Comparison of ENCODE assay signal across 3 cellular contexts in the genomic region with DNA sequence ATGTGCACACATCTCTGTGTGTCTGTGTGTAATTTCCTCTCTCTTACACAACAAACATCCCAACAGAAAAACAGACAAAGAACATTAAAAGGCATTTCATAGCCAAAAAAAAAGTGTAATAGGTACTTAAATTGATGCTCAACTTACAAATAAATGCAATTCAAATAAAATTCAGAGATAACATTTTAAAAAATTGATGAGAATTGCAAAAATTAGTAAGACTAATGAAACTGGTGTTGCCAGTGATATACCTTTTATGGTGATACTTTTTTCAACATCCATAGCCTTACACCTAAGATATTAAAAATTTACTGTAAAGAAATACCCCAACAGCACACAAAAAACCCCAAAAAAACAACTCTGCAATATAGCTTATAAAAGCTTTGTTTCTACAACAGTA.
A peak's percentile ranks its signal among the peaks of the same experiment; 100 is the strongest.
TF ChIP-seq lines count a peak whose summit lies in the region.

No MANE protein-coding gene starts in this region.

TF ChIP-seq in A549, 52 proteins besides CTCF, POLR2A, EP300 and RAD21:
- TF ChIP-seq ZNF302 (CRISPR knock-in tag; IDR thresholded peaks at IDR 0.05): no peak
- TF ChIP-seq NPAS2 (CRISPR knock-in tag; IDR thresholded peaks at IDR 0.05; ENCODE audit: borderline replicate concordance): no peak
- no peak for TF ChIP-seq SREBF2 (IDR thresholded peaks at IDR 0.05)
- TF ChIP-seq MAFK (IDR thresholded peaks at IDR 0.05; ENCODE audit: partially characterized antibody): peak; percentile 4
- TF ChIP-seq FOSL2 (IDR thresholded peaks at IDR 0.05): no peak
- TF ChIP-seq FOSL2 (CRISPR knock-in tag; IDR thresholded peaks at IDR 0.05): no peak
- no peak for TF ChIP-seq SMC3 (IDR thresholded peaks at IDR 0.05)
- TF ChIP-seq GATA3 (IDR thresholded peaks at IDR 0.05; ENCODE audit: borderline replicate concordance): no peak
- TF ChIP-seq CHD2 (IDR thresholded peaks at IDR 0.05; ENCODE audit: low read length, partially characterized antibody): no peak

TF ChIP-seq in IMR-90, 13 proteins besides CTCF, POLR2A, EP300 and RAD21:
- TF ChIP-seq NFE2L2 (IDR thresholded peaks at IDR 0.05; ENCODE audit: low read depth, low read length) (no peak), MAFK (IDR thresholded peaks at IDR 0.05; ENCODE audit: low read depth, low read length) (0 out of 2 replicates have a peak, but pooled peaks have one; percentile 2)

TF ChIP-seq in K562, 482 proteins besides CTCF, POLR2A, EP300 and RAD21:
- TF ChIP-seq ZNF316 (IDR thresholded peaks at IDR 0.05) (peak; percentile 71), TBL1XR1 (IDR thresholded peaks at IDR 0.05; ENCODE audit: low read length in 2 of 2) (no peak), HMG20B (CRISPR knock-in tag; IDR thresholded peaks at IDR 0.05) (no peak), ZNF174 (CRISPR knock-in tag; IDR thresholded peaks at IDR 0.05) (no peak), HIVEP1 (CRISPR knock-in tag; IDR thresholded peaks at IDR 0.05) (no peak), C11orf30 (IDR thresholded peaks at IDR 0.05; ENCODE audit: low read depth) (peak; percentile 23; the same call in 1 of the 2 replicates)
